ENCODE assay signal across 17 cellular contexts in genomic region chr13:43472980-43473379, GRCh38.
"Had no signal": no experiment of that assay in that cellular context is flagged by ENCODE, and none has a peak within 500 bp of the region (broad histone marks: within the 10 kb centered on the region; RNA-seq: fewer than 3 reads in every experiment).

No MANE protein-coding gene starts in this region.

- H3K36me3 ChIP-seq: lower lobe of right lung, sigmoid colon, spleen, tibial nerve had no signal

- H3K27me3 ChIP-seq: hepatocyte, sigmoid colon, tibial nerve had no signal

- H3K9me3 ChIP-seq: lower lobe of right lung, sigmoid colon, spleen, tibial nerve had no signal

- DNase-seq: activated CD4-positive, alpha-beta T cell treated with anti-CD3 and anti-CD28 coated beads for 36 hours; activated CD4-positive, alpha-beta T cell treated with anti-CD3 and anti-CD28 coated beads, Interleukin-2, amount 50 U/mL, for 48 hours; activated naive CD4-positive, alpha-beta T cell; activated naive CD8-positive, alpha-beta T cell treated with anti-CD3 and anti-CD28 coated beads for 36 hours; activated T-cell treated with anti-CD3 and anti-CD28 coated beads for 4 hours; left cardiac atrium; lower lobe of right lung; natural killer cell; sigmoid colon; spleen; stimulated activated CD8-positive, alpha-beta memory T cell treated with anti-CD3 and anti-CD28 coated beads, Interleukin-4, amount 100 ng/mL, for 48 hours; stimulated activated naive CD4-positive, alpha-beta T cell treated with Interleukin-2 at 50 U/mL for 16 hours had no signal

- FAIRE-seq: islet of Langerhans, TTC549, urothelium cell line had no signal

- H3K27ac ChIP-seq: hepatocyte, lower lobe of right lung, spleen had no signal

- H3K4me1 ChIP-seq: lower lobe of right lung had no signal

- H3K4me3 ChIP-seq: hepatocyte, lower lobe of right lung, spleen, tibial nerve had no signal
